In genomic region chr19:48635263-48635965, GRCh38 we compare ENCODE assay signal across 8 cellular contexts. TPM values are rescaled to one million over a fixed set of nuclear protein-coding genes. Genes with fewer than 3 reads are reported as not detected.
DNase-seq lines count a peak whose midpoint lies in the region.

No MANE protein-coding gene starts in this region.

- 2% methylated on average over 63 of the region's 67 CpGs for WGBS in mesenchymal stem cell

- H2AK5ac ChIP-seq in mesenchymal stem cell (ENCODE audit: low read length, severe bottlenecking): peak overlapping the region; percentile 97

- H2BK120ac ChIP-seq in mesenchymal stem cell (ENCODE audit: low read depth, low read length): peak overlapping the region; percentile 97

- H3K9me3 ChIP-seq in duodenal mucosa (ENCODE audit: control insufficient read depth in 1 of 2, low read length in 2 of 2) (no peaks in the 10 kb centered on the region), mesenchymal stem cell (ENCODE audit: control insufficient read depth, low read length) (no peaks in the 10 kb centered on the region)

- no peak overlapping the region for H3K23ac ChIP-seq in mesenchymal stem cell (ENCODE audit: low read length in 2 of 2)

- peak overlapping the region; percentile 68 for H2BK5ac ChIP-seq in mesenchymal stem cell (ENCODE audit: low read depth, low read length, poor library complexity, severe bottlenecking)

- peak overlapping the region; percentile 65 to 77 for H3K4ac ChIP-seq in mesenchymal stem cell (ENCODE audit: low read depth in 1 of 2, low read length in 2 of 2)

- peak overlapping the region; percentile 95 to 97 for H3K18ac ChIP-seq in mesenchymal stem cell (ENCODE audit: low read depth in 1 of 2, low read length in 2 of 2)

- H3K9ac ChIP-seq in duodenal mucosa (ENCODE audit: low read depth in 1 of 2, low read length in 2 of 2): peak overlapping the region; percentile 79 to 86
- H3K9ac ChIP-seq in mesenchymal stem cell (ENCODE audit: low read length): peak overlapping the region; percentile 99

- H3K27ac ChIP-seq in duodenal mucosa (ENCODE audit: low read depth, low read length) (peak overlapping the region; percentile 89), mesenchymal stem cell (ENCODE audit: low read length, poor library complexity, severe bottlenecking) (peak overlapping the region; percentile 56)

- peak overlapping the region; percentile 73 for H2AFZ ChIP-seq in mesenchymal stem cell (ENCODE audit: low read depth, low read length)

- H3K79me1 ChIP-seq in mesenchymal stem cell (replicated peaks; ENCODE audit: low read length, poor library complexity, severe bottlenecking): no peaks in the 10 kb centered on the region

- peak overlapping the region; percentile 77 for H4K8ac ChIP-seq in mesenchymal stem cell (ENCODE audit: low read length)

- H3K4me1 ChIP-seq in duodenal mucosa (ENCODE audit: control insufficient read depth in 1 of 2, insufficient read depth in 2 of 2, low read length in 2 of 2) (peaks cover 52 to 59% of the 10 kb centered on the region in 2 donors), mesenchymal stem cell (ENCODE audit: control insufficient read depth, insufficient read depth, low read depth, low read length) (peaks cover 43% of the 10 kb centered on the region)

- DNase-seq in NCI-H2029 (lab: John Stamatoyannopoulos, UW): peak; percentile 62
- DNase-seq in NCI-H2029 treated with DMSO at 0.1 percent for 48 hours (lab: John Stamatoyannopoulos, UW): no peak
- DNase-seq in NCI-H1930 (lab: John Stamatoyannopoulos, UW): peak; percentile 78 to 85
- peak; percentile 71 for DNase-seq in activated CD4-positive, alpha-beta T cell treated with anti-CD3 and anti-CD28 coated beads, Interleukin-2, amount 50 U/mL, for 1 hour
- DNase-seq in mesenchymal stem cell: no peak
- peak; percentile 54 to 57 for DNase-seq in stimulated activated CD8-positive, alpha-beta memory T cell treated with anti-CD3 and anti-CD28 coated beads, Interleukin-15, amount 100 ng/mL, for 4 hours (ENCODE audit: low read depth in 2 of 2)
- no peak for DNase-seq in A172 (ENCODE audit: low spot score)

- H3K36me3 ChIP-seq in duodenal mucosa (ENCODE audit: control insufficient read depth in 1 of 2, insufficient read depth in 2 of 2, low read length in 2 of 2) (peaks cover 4 to 13% of the 10 kb centered on the region in 2 donors), mesenchymal stem cell (ENCODE audit: control insufficient read depth in 1 of 2, insufficient read depth in 2 of 2, low read depth in 1 of 2, low read length in 2 of 2) (peaks cover 12 to 18% of the 10 kb centered on the region in 2 experiments)

- peak overlapping the region; percentile 72 for H3K4me2 ChIP-seq in mesenchymal stem cell (ENCODE audit: low read length, poor library complexity, severe bottlenecking)

- H4K91ac ChIP-seq in mesenchymal stem cell (ENCODE audit: low read length): peak overlapping the region; percentile 89

- H3K14ac ChIP-seq in mesenchymal stem cell (ENCODE audit: low read length in 2 of 2): no peak overlapping the region

- peak overlapping the region; percentile 74 for H2BK15ac ChIP-seq in mesenchymal stem cell (ENCODE audit: low read depth, poor library complexity, severe bottlenecking)

- H3K27me3 ChIP-seq in duodenal mucosa (ENCODE audit: control insufficient read depth in 1 of 2, insufficient read depth in 2 of 2, low read length in 2 of 2): no peaks in the 10 kb centered on the region
- peaks cover 0 to 7% of the 10 kb centered on the region in 2 experiments for H3K27me3 ChIP-seq in mesenchymal stem cell (ENCODE audit: control insufficient read depth in 1 of 2, insufficient read depth in 1 of 2, low read length in 2 of 2)

- H2BK12ac ChIP-seq in mesenchymal stem cell (ENCODE audit: low read length in 2 of 2): peak overlapping the region; percentile 38 to 95

- H3K4me3 ChIP-seq in duodenal mucosa (ENCODE audit: low read depth in 1 of 2, low read length in 2 of 2): peak overlapping the region; percentile 80 to 88
- H3K4me3 ChIP-seq in mesenchymal stem cell (ENCODE audit: insufficient read depth in 1 of 2, low read depth in 1 of 2, low read length in 2 of 2): peak overlapping the region; percentile 68 to 81

RNA-seq across cellular contexts. Expression of gene DBP, which starts 1.8 kb away (rescaled TPM):
- polyA plus RNA-seq in mesenchymal stem cell (2013, experiment 1 of 2): 4.2 TPM
- 5.0 TPM for polyA plus RNA-seq in mesenchymal stem cell (2013, experiment 2 of 2)
- 2.6 and 15.5 TPM in 2 replicates for total RNA-seq in A172 (2014; rRNA removed; shearing (Covaris generic))

RNA-seq across cellular contexts. Expression of gene CA11, which starts 10.6 kb away (rescaled TPM):
- 30.0 TPM for polyA plus RNA-seq in mesenchymal stem cell (2013, experiment 1 of 2)
- 34.4 TPM for polyA plus RNA-seq in mesenchymal stem cell (2013, experiment 2 of 2)
- 2.3 and 5.8 TPM in 2 replicates for total RNA-seq in A172 (2014; rRNA removed; shearing (Covaris generic))

RNA-seq across cellular contexts. Expression of gene SPHK2, which starts 16.1 kb away (rescaled TPM):
- 9.1 TPM for polyA plus RNA-seq in mesenchymal stem cell (2013, experiment 1 of 2)
- 9.4 TPM for polyA plus RNA-seq in mesenchymal stem cell (2013, experiment 2 of 2)
- total RNA-seq in A172 (2014; rRNA removed; shearing (Covaris generic)): 7.6 and 10.5 TPM in 2 replicates

RNA-seq across cellular contexts. Expression of gene RPL18, which starts 16.4 kb away (rescaled TPM):
- polyA plus RNA-seq in mesenchymal stem cell (2013, experiment 1 of 2): 1,704 TPM
- polyA plus RNA-seq in mesenchymal stem cell (2013, experiment 2 of 2): 1,641 TPM
- total RNA-seq in A172 (2014; rRNA removed; shearing (Covaris generic)): 764 and 1,035 TPM in 2 replicates

RNA-seq across cellular contexts. Expression of gene FAM83E, which starts 20.5 kb away (rescaled TPM):
- 0.03 TPM for polyA plus RNA-seq in mesenchymal stem cell (2013, experiment 1 of 2)
- 0.04 TPM for polyA plus RNA-seq in mesenchymal stem cell (2013, experiment 2 of 2)
- 0.07 TPM in 1 of 2 replicates, not detected in the other for total RNA-seq in A172 (2014; rRNA removed; shearing (Covaris generic))

Comparison
In these comparisons a context has a peak if more than half of its experiments do, and no peak if none do; other contexts are left out.
1. DNase-seq: peak in NCI-H2029 (single experiment), NCI-H1930 (2 of 2), activated CD4-positive, alpha-beta T cell treated with anti-CD3 and anti-CD28 coated beads, Interleukin-2, amount 50 U/mL, for 1 hour (single experiment) and stimulated activated CD8-positive, alpha-beta memory T cell treated with anti-CD3 and anti-CD28 coated beads, Interleukin-15, amount 100 ng/mL, for 4 hours (2 of 2); none in NCI-H2029 treated with DMSO at 0.1 percent for 48 hours (single experiment), mesenchymal stem cell (single experiment) and A172 (single experiment).